Comparison of ENCODE assay signal across 28 cellular contexts in the genomic region with DNA sequence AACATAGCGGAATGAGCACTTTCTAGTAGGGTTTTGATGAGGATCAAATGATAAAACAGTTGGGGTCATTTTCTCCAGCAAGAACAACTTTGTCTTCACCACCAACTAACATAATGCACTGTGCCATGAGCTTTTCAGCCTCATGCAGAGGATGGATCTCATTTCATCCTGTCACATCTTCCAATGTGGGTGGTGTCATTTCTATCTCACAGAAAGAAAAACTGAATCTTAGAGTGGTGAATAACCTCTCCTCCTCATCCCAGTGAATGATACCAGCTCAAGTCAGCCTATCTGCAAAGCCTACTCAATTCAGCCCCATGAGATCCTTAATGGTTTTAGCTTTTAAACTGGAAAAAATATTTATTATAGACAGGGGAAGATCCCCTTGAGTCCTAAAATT.
A peak's percentile ranks its signal among the peaks of the same experiment; 100 is the strongest.
DNase-seq lines count a peak whose midpoint lies in the region; ATAC-seq lines count a peak whose summit lies in the region.
"Had no signal": no experiment of that assay in that cellular context is flagged by ENCODE, and none has a peak within 500 bp of the region (broad histone marks: within the 10 kb centered on the region; RNA-seq: fewer than 3 reads in every experiment).

No MANE protein-coding gene starts in this region.

- no peak overlapping the region for H3K4me3 Mint-ChIP-seq in activated T-cell treated with anti-CD3 and anti-CD28 coated beads, Interleukin-2, amount 50 U/mL, for 24 hours
- H3K4me3 Mint-ChIP-seq in activated naive CD8-positive, alpha-beta T cell treated with anti-CD3 and anti-CD28 coated beads for 36 hours: no peak overlapping the region
- no peak overlapping the region for H3K4me3 Mint-ChIP-seq in stimulated activated memory B cell treated with anti-CD40 and anti-IgM and Interleukin-4, amounts not matched to agents 10 μg/mL and 1 μg/mL and 100 μg/mL, for 72 hours
- H3K4me3 Mint-ChIP-seq: CD4-positive, alpha-beta T cell; HFFc6 had no signal

- peaks cover 13% of the 10 kb centered on the region for H3K9me3 Mint-ChIP-seq in activated T-cell treated with anti-CD3 and anti-CD28 coated beads, Interleukin-2, amount 50 U/mL, for 24 hours
- H3K9me3 Mint-ChIP-seq in activated naive CD8-positive, alpha-beta T cell treated with anti-CD3 and anti-CD28 coated beads for 36 hours: peaks cover 10% of the 10 kb centered on the region
- peaks cover 12% of the 10 kb centered on the region for H3K9me3 Mint-ChIP-seq in stimulated activated memory B cell treated with anti-CD40 and anti-IgM and Interleukin-4, amounts not matched to agents 10 μg/mL and 1 μg/mL and 100 μg/mL, for 72 hours
- H3K9me3 Mint-ChIP-seq: CD4-positive, alpha-beta T cell had no signal

- H3K27ac Mint-ChIP-seq in activated T-cell treated with anti-CD3 and anti-CD28 coated beads, Interleukin-2, amount 50 U/mL, for 24 hours: peak overlapping the region; percentile 69
- H3K27ac Mint-ChIP-seq in activated naive CD8-positive, alpha-beta T cell treated with anti-CD3 and anti-CD28 coated beads for 36 hours: peak overlapping the region; percentile 10
- H3K27ac Mint-ChIP-seq in stimulated activated memory B cell treated with anti-CD40 and anti-IgM and Interleukin-4, amounts not matched to agents 10 μg/mL and 1 μg/mL and 100 μg/mL, for 72 hours: no peak overlapping the region
- H3K27ac Mint-ChIP-seq: HFFc6 had no signal

- peaks cover 35% of the 10 kb centered on the region for H3K4me1 Mint-ChIP-seq in activated T-cell treated with anti-CD3 and anti-CD28 coated beads, Interleukin-2, amount 50 U/mL, for 24 hours (ENCODE audit: low read depth)
- H3K4me1 Mint-ChIP-seq in activated naive CD8-positive, alpha-beta T cell treated with anti-CD3 and anti-CD28 coated beads for 36 hours: peaks cover 32% of the 10 kb centered on the region
- no peaks in the 10 kb centered on the region for H3K4me1 Mint-ChIP-seq in stimulated activated memory B cell treated with anti-CD40 and anti-IgM and Interleukin-4, amounts not matched to agents 10 μg/mL and 1 μg/mL and 100 μg/mL, for 72 hours

- H3K36me3 Mint-ChIP-seq in activated T-cell treated with anti-CD3 and anti-CD28 coated beads, Interleukin-2, amount 50 U/mL, for 24 hours (ENCODE audit: low read depth): peaks cover 36% of the 10 kb centered on the region
- peaks cover 25% of the 10 kb centered on the region for H3K36me3 Mint-ChIP-seq in activated naive CD8-positive, alpha-beta T cell treated with anti-CD3 and anti-CD28 coated beads for 36 hours
- no peaks in the 10 kb centered on the region for H3K36me3 Mint-ChIP-seq in stimulated activated memory B cell treated with anti-CD40 and anti-IgM and Interleukin-4, amounts not matched to agents 10 μg/mL and 1 μg/mL and 100 μg/mL, for 72 hours

- ATAC-seq in stimulated activated memory B cell treated with anti-CD40 and anti-IgM and Interleukin-4, amounts not matched to agents 10 μg/mL and 1 μg/mL and 100 μg/mL, for 72 hours: no peak
- ATAC-seq: A549, GM12878, HepG2 had no signal

- DNase-seq in activated T-cell treated with anti-CD3 and anti-CD28 coated beads, Interleukin-2, amount 50 U/mL, for 24 hours: no peak
- no peak for DNase-seq in activated T-cell treated with anti-CD3 and anti-CD28 coated beads, Interleukin-2, amount 50 U/mL, for 1 hour
- DNase-seq in stimulated activated CD4-positive, alpha-beta T cell treated with anti-CD3 and anti-CD28 coated beads, Interleukin-4, amount 100 ng/mL, for 24 hours: peak; percentile 9
- no peak for DNase-seq in stimulated activated CD4-positive, alpha-beta T cell treated with anti-CD3 and anti-CD28 coated beads, Interleukin-15, amount 100 ng/mL, for 24 hours
- DNase-seq in activated naive CD8-positive, alpha-beta T cell treated with anti-CD3 and anti-CD28 coated beads for 36 hours: no peak
- no peak for DNase-seq in DMS 273 (lab: John Stamatoyannopoulos, UW; ENCODE audit: unreplicated experiment)
- DNase-seq: AML-193; CD4-positive, alpha-beta T cell; COR-L47; DMS 273 treated with DMSO at 0.1 percent for 48 hours; DMS79; EL; GDM1; GOT3; HFFc6; Karpas-422; NCI-H1092; NCI-H1417 treated with DMSO at 0.1 percent for 48 hours; NCI-H1694 treated with DMSO at 0.1 percent for 48 hours; NCI-H2081; NCI-H2227 treated with DMSO at 0.1 percent for 48 hours; NCI-H526 treated with DMSO at 0.1 percent for 48 hours; Right ventricle myocardium superior; RPMI8226 had no signal

- H3K27me3 Mint-ChIP-seq in activated T-cell treated with anti-CD3 and anti-CD28 coated beads, Interleukin-2, amount 50 U/mL, for 24 hours: no peaks in the 10 kb centered on the region
- H3K27me3 Mint-ChIP-seq in activated naive CD8-positive, alpha-beta T cell treated with anti-CD3 and anti-CD28 coated beads for 36 hours: no peaks in the 10 kb centered on the region
- H3K27me3 Mint-ChIP-seq in stimulated activated memory B cell treated with anti-CD40 and anti-IgM and Interleukin-4, amounts not matched to agents 10 μg/mL and 1 μg/mL and 100 μg/mL, for 72 hours: no peaks in the 10 kb centered on the region
- H3K27me3 Mint-ChIP-seq: CD4-positive, alpha-beta T cell had no signal
